Comparison of ENCODE assay signal across 9 cellular contexts in genomic region chr3:49352286-49352685, GRCh38. TPM values are rescaled to one million over a fixed set of nuclear protein-coding genes. Genes with fewer than 3 reads are reported as not detected.
DNase-seq lines count a peak whose midpoint lies in the region; ATAC-seq and TF ChIP-seq lines count a peak whose summit lies in the region.
"Had no signal": no experiment of that assay in that cellular context is flagged by ENCODE, and none has a peak within 500 bp of the region (broad histone marks: within the 10 kb centered on the region; RNA-seq: fewer than 3 reads in every experiment).

No MANE protein-coding gene starts in this region.

- in situ Hi-C loops in gastrocnemius medialis (cut with MboI; ENCODE audit: low sequenced_read_pairs in 4 of 4) = no loop called here

- WGBS in esophagus squamous epithelium, 2 donors = 36 to 49% methylated on average over 2 of the region's 2 CpGs

- H3K4me1 Mint-ChIP-seq in activated naive CD8-positive, alpha-beta T cell treated with anti-CD3 and anti-CD28 coated beads for 36 hours = peaks cover 11% of the 10 kb centered on the region

- H3K27ac Mint-ChIP-seq in activated naive CD8-positive, alpha-beta T cell treated with anti-CD3 and anti-CD28 coated beads for 36 hours = no peak overlapping the region

- intact Hi-C loops in PC-9 (cut with micrococcal nuclease; ENCODE audit: unreplicated experiment) = no loop called here
- intact Hi-C loops in esophagus squamous epithelium (cut with DNase I) = no loop called here
- intact Hi-C loops in gastrocnemius medialis (cut with DNase I; ENCODE audit: low total_unique reads) = no loop called here

- H3K9me3 ChIP-seq in PC-9 (ENCODE audit: insufficient read depth, low read depth) (no peaks in the 10 kb centered on the region), esophagus squamous epithelium (no peaks in the 10 kb centered on the region), gastrocnemius medialis (no peaks in the 10 kb centered on the region)

- POLR2A ChIA-PET in PC-9 (lab: Charles Lee; ENCODE audit: unreplicated experiment) = interaction anchor here (0.6 to 0.7 kb wide), 5 partner anchors 12 to 214 kb away, joined by 3 to 12 read pairs (median 5); partner anchors contain the start of gene USP4

- no peaks in the 10 kb centered on the region for H3K27me3 Mint-ChIP-seq in activated naive CD8-positive, alpha-beta T cell treated with anti-CD3 and anti-CD28 coated beads for 36 hours

- no peaks in the 10 kb centered on the region for H3K27me3 ChIP-seq in PC-9 (ENCODE audit: insufficient read depth, low read depth)
- H3K27me3 ChIP-seq in esophagus squamous epithelium = no peaks in the 10 kb centered on the region
- H3K27me3 ChIP-seq in gastrocnemius medialis = no peaks in the 10 kb centered on the region

- H3K4me3 Mint-ChIP-seq in activated naive CD8-positive, alpha-beta T cell treated with anti-CD3 and anti-CD28 coated beads for 36 hours = no peak overlapping the region

- peaks cover 18% of the 10 kb centered on the region for H3K79me2 ChIP-seq in PC-9 (ENCODE audit: low read depth)

- TF ChIP-seq POLR2A in esophagus squamous epithelium (IDR thresholded peaks at IDR 0.05) (no peak), gastrocnemius medialis (IDR thresholded peaks at IDR 0.05) (no peak)

- peaks cover 63% of the 10 kb centered on the region for H3K4me1 ChIP-seq in PC-9 (replicated peaks; ENCODE audit: insufficient read depth)
- H3K4me1 ChIP-seq in esophagus squamous epithelium = peaks cover 29 to 85% (median 58%) of the 10 kb centered on the region in 3 donors
- peaks cover 9 to 15% of the 10 kb centered on the region in 2 donors for H3K4me1 ChIP-seq in gastrocnemius medialis

- no peak overlapping the region for H2AFZ ChIP-seq in PC-9

- H3F3A ChIP-seq in PC-9 (ENCODE audit: insufficient read depth, low read depth) = peaks cover 60% of the 10 kb centered on the region

- H3K36me3 ChIP-seq in PC-9 (ENCODE audit: low read depth) (peaks cover 5% of the 10 kb centered on the region), esophagus squamous epithelium (peaks cover 0 to 21% (median 0%) of the 10 kb centered on the region in 3 donors), gastrocnemius medialis (peaks cover 0 to 7% of the 10 kb centered on the region in 2 donors)

- no peak overlapping the region for H3K4me3 ChIP-seq in PC-9
- H3K4me3 ChIP-seq in esophagus squamous epithelium = no peak overlapping the region
- H3K4me3 ChIP-seq in gastrocnemius medialis = no peak overlapping the region

- H3K9me3 Mint-ChIP-seq in activated naive CD8-positive, alpha-beta T cell treated with anti-CD3 and anti-CD28 coated beads for 36 hours = no peaks in the 10 kb centered on the region

- H3K4me2 ChIP-seq in PC-9 = peak overlapping the region; percentile 47

- DNase-seq in CD1c-positive myeloid dendritic cell (ENCODE audit: extremely low spot score) = peak; percentile 92
- no peak for DNase-seq in PC-9
- no peak for DNase-seq in esophagus squamous epithelium (lab: John Stamatoyannopoulos, UW)
- no peak for DNase-seq in gastrocnemius medialis
- DNase-seq in medulla oblongata (ENCODE audit: extremely low spot score) = no peak
- no peak for DNase-seq in activated naive CD8-positive, alpha-beta T cell treated with anti-CD3 and anti-CD28 coated beads for 36 hours
- no peak for DNase-seq in NCI-H128 (lab: John Stamatoyannopoulos, UW; ENCODE audit: unreplicated experiment)
- DNase-seq: NCI-H2227 treated with DMSO at 0.1 percent for 48 hours had no signal

- H3K27ac ChIP-seq in PC-9 (peak overlapping the region; percentile 81), esophagus squamous epithelium (peak overlapping the region; percentile 84 to 92 (median 88)), gastrocnemius medialis (peak overlapping the region; percentile 7 to 49 (median 40))

- H4K20me1 ChIP-seq in PC-9 (ENCODE audit: insufficient read depth) = peaks cover 5% of the 10 kb centered on the region; the same call in 1 of the 2 replicates

- BruUV-seq in PC-9 (replicated peaks; lab: Mats Ljungman, UMichigan) = no TSS peak

- CTCF ChIA-PET in PC-9 (lab: Charles Lee) = no interaction called here

- peaks cover 19% of the 10 kb centered on the region for H3K36me3 Mint-ChIP-seq in activated naive CD8-positive, alpha-beta T cell treated with anti-CD3 and anti-CD28 coated beads for 36 hours

- TF ChIP-seq CTCF in PC-9 (conservative IDR thresholded peaks at IDR 0.05) (no peak), esophagus squamous epithelium (IDR thresholded peaks at IDR 0.05) (no peak), gastrocnemius medialis (IDR thresholded peaks at IDR 0.05 in 4 of 5, conservative IDR thresholded peaks at IDR 0.05 in 1 of 5) (no peak)

- no peak for ATAC-seq in gastrocnemius medialis
- no peak for ATAC-seq in GM21717 (IDR thresholded peaks at IDR 0.05; ENCODE audit: unreplicated experiment)

- H3K9me2 ChIP-seq in PC-9 (ENCODE audit: insufficient read depth) = no peaks in the 10 kb centered on the region

RNA-seq across cellular contexts. Expression of gene GPX1, which starts 5.9 kb away (rescaled TPM):
- total RNA-seq in PC-9 (2021) (386 and 394 TPM in 2 replicates), esophagus squamous epithelium (100 to 1,000 TPM; 126 to 400 (median 228) TPM), gastrocnemius medialis (100 to 1,000 TPM in 3 of 4 donors, 10 to 100 TPM in 1; 75.2 to 157 (median 123) TPM)
- 100 to 1,000 TPM; 237 to 242 TPM for total RNA-seq in activated naive CD8-positive, alpha-beta T cell treated with anti-CD3 and anti-CD28 coated beads for 36 hours

RNA-seq across cellular contexts. Expression of gene USP4, which starts 12.4 kb away (rescaled TPM):
- total RNA-seq in PC-9 (2021) = 39.8 and 42.9 TPM in 2 replicates
- total RNA-seq in esophagus squamous epithelium = 10 to 100 TPM in 3 of 4 donors, 1 to 10 TPM in 1; 8.1 to 29.6 (median 19.3) TPM
- 10 to 100 TPM in 1 of 4 donors, 1 to 10 TPM in 3; 7.2 to 10.2 (median 9.1) TPM for total RNA-seq in gastrocnemius medialis
- 10 to 100 TPM; 63.3 to 64.0 TPM for total RNA-seq in activated naive CD8-positive, alpha-beta T cell treated with anti-CD3 and anti-CD28 coated beads for 36 hours

RNA-seq across cellular contexts. Expression of gene RHOA, which starts 59.5 kb away (rescaled TPM):
- total RNA-seq in PC-9 (2021) = 413 and 416 TPM in 2 replicates
- total RNA-seq in esophagus squamous epithelium = 100 to 1,000 TPM; 290 to 421 (median 345) TPM
- total RNA-seq in gastrocnemius medialis = 100 to 1,000 TPM; 244 to 411 (median 282) TPM
- 100 to 1,000 TPM; 414 to 420 TPM for total RNA-seq in activated naive CD8-positive, alpha-beta T cell treated with anti-CD3 and anti-CD28 coated beads for 36 hours

RNA-seq across cellular contexts. Expression of gene TCTA, which starts 59.9 kb away (rescaled TPM):
- 17.0 and 17.2 TPM in 2 replicates for total RNA-seq in PC-9 (2021)
- total RNA-seq in esophagus squamous epithelium = 10 to 100 TPM; 10.9 to 17.8 (median 16.0) TPM
- 10 to 100 TPM; 12.0 to 25.8 (median 15.1) TPM for total RNA-seq in gastrocnemius medialis
- total RNA-seq in activated naive CD8-positive, alpha-beta T cell treated with anti-CD3 and anti-CD28 coated beads for 36 hours = 10 to 100 TPM; 10.2 to 10.5 TPM
